ENCODE assay signal across 10 cellular contexts in genomic region chr10:75972494-75973276, GRCh38.
DNase-seq lines count a peak whose midpoint lies in the region; ATAC-seq and TF ChIP-seq lines count a peak whose summit lies in the region.
"Had no signal": no experiment of that assay in that cellular context is flagged by ENCODE, and none has a peak within 500 bp of the region (broad histone marks: within the 10 kb centered on the region; RNA-seq: fewer than 3 reads in every experiment).

No MANE protein-coding gene starts in this region.

- DNase-seq in M059J (ENCODE audit: low read depth) (peak; percentile 50), RPMI7951 (ENCODE audit: low read depth) (peak; percentile 69), Right ventricle myocardium superior (no peak), GM13977 (ENCODE audit: low spot score) (no peak)
- no peak for DNase-seq in activated T-helper 1 cell treated with anti-CD3 and anti-CD28 coated beads, Interleukin-12 subunit alpha, Interleukin-12 subunit beta, Interleukin-2, Interleukin-4 antibody, amounts not matched to agents 30 ng/mL and 10 ng/mL and 1 ng/mL, durations not matched to agents 14 hours and 24 hours and 36 hours (ENCODE audit: low spot score)
- DNase-seq: cortex of kidney; stimulated activated naive B cell treated with anti-CD40 and anti-IgM and Interleukin-4, amounts not matched to agents 10 μg/mL and 1 μg/mL and 100 μg/mL, for 72 hours had no signal

- in situ Hi-C loops in GM13977 (cut with MboI; ENCODE audit: low pct_unique_long_range_greater_than_20kb, low sequenced_read_pairs, unreplicated experiment), result no loop called here

- H3K4me3 ChIP-seq in stomach smooth muscle (ENCODE audit: low read length in 2 of 2), result no peak overlapping the region
- H3K4me3 ChIP-seq: skin epidermis had no signal

- no peak for TF ChIP-seq CTCF in GM13977 (IDR thresholded peaks at IDR 0.05; ENCODE audit: extremely low read depth, insufficient read depth, missing control alignments)

- H3K27ac ChIP-seq in stomach smooth muscle (ENCODE audit: low read length), result peak overlapping the region; percentile 6

- H3K36me3 ChIP-seq in stomach smooth muscle (ENCODE audit: control insufficient read depth in 2 of 2, insufficient read depth in 2 of 2, low read length in 2 of 2), result no peaks in the 10 kb centered on the region

- H3K27ac Mint-ChIP-seq in activated T-helper 1 cell treated with anti-CD3 and anti-CD28 coated beads, Interleukin-12 subunit alpha, Interleukin-12 subunit beta, Interleukin-2, Interleukin-4 antibody, amounts not matched to agents 30 ng/mL and 10 ng/mL and 1 ng/mL, durations not matched to agents 14 hours and 24 hours and 36 hours, result no peak overlapping the region
- H3K27ac Mint-ChIP-seq: stimulated activated naive B cell treated with anti-CD40 and anti-IgM and Interleukin-4, amounts not matched to agents 10 μg/mL and 1 μg/mL and 100 μg/mL, for 72 hours had no signal

- H3K4me3 Mint-ChIP-seq in activated T-helper 1 cell treated with anti-CD3 and anti-CD28 coated beads, Interleukin-12 subunit alpha, Interleukin-12 subunit beta, Interleukin-2, Interleukin-4 antibody, amounts not matched to agents 30 ng/mL and 10 ng/mL and 1 ng/mL, durations not matched to agents 14 hours and 24 hours and 36 hours, result no peak overlapping the region
- H3K4me3 Mint-ChIP-seq: stimulated activated naive B cell treated with anti-CD40 and anti-IgM and Interleukin-4, amounts not matched to agents 10 μg/mL and 1 μg/mL and 100 μg/mL, for 72 hours had no signal

- H3K4me1 Mint-ChIP-seq in activated T-helper 1 cell treated with anti-CD3 and anti-CD28 coated beads, Interleukin-12 subunit alpha, Interleukin-12 subunit beta, Interleukin-2, Interleukin-4 antibody, amounts not matched to agents 30 ng/mL and 10 ng/mL and 1 ng/mL, durations not matched to agents 14 hours and 24 hours and 36 hours (ENCODE audit: low read depth), result no peaks in the 10 kb centered on the region
- H3K4me1 Mint-ChIP-seq: stimulated activated naive B cell treated with anti-CD40 and anti-IgM and Interleukin-4, amounts not matched to agents 10 μg/mL and 1 μg/mL and 100 μg/mL, for 72 hours had no signal

- peaks cover 11% of the 10 kb centered on the region for H3K4me1 ChIP-seq in stomach smooth muscle (ENCODE audit: control insufficient read depth, insufficient read depth, low read length)

- H3K9me3 Mint-ChIP-seq in activated T-helper 1 cell treated with anti-CD3 and anti-CD28 coated beads, Interleukin-12 subunit alpha, Interleukin-12 subunit beta, Interleukin-2, Interleukin-4 antibody, amounts not matched to agents 30 ng/mL and 10 ng/mL and 1 ng/mL, durations not matched to agents 14 hours and 24 hours and 36 hours, result no peaks in the 10 kb centered on the region
- H3K9me3 Mint-ChIP-seq: stimulated activated naive B cell treated with anti-CD40 and anti-IgM and Interleukin-4, amounts not matched to agents 10 μg/mL and 1 μg/mL and 100 μg/mL, for 72 hours had no signal

- no peak overlapping the region for H3K9ac ChIP-seq in stomach smooth muscle (ENCODE audit: low read length in 2 of 2)

- H3K27me3 ChIP-seq in stomach smooth muscle (ENCODE audit: control insufficient read depth in 1 of 2, insufficient read depth in 2 of 2, low read length in 2 of 2), result no peaks in the 10 kb centered on the region

- no peaks in the 10 kb centered on the region for H3K36me3 Mint-ChIP-seq in activated T-helper 1 cell treated with anti-CD3 and anti-CD28 coated beads, Interleukin-12 subunit alpha, Interleukin-12 subunit beta, Interleukin-2, Interleukin-4 antibody, amounts not matched to agents 30 ng/mL and 10 ng/mL and 1 ng/mL, durations not matched to agents 14 hours and 24 hours and 36 hours (ENCODE audit: low read depth)
- H3K36me3 Mint-ChIP-seq: stimulated activated naive B cell treated with anti-CD40 and anti-IgM and Interleukin-4, amounts not matched to agents 10 μg/mL and 1 μg/mL and 100 μg/mL, for 72 hours had no signal

- intact Hi-C loops in Right ventricle myocardium superior (cut with DNase I), result no loop called here
- intact Hi-C loops in activated T-helper 1 cell treated with anti-CD3 and anti-CD28 coated beads, Interleukin-12 subunit alpha, Interleukin-12 subunit beta, Interleukin-2, Interleukin-4 antibody, amounts not matched to agents 30 ng/mL and 10 ng/mL and 1 ng/mL, durations not matched to agents 14 hours and 24 hours and 36 hours (cut with micrococcal nuclease), result no loop called here

- ATAC-seq in Right ventricle myocardium superior (ENCODE audit: poor library complexity) (peak; percentile 78), HG03196 (IDR thresholded peaks at IDR 0.05; ENCODE audit: unreplicated experiment) (no peak)
- ATAC-seq: stimulated activated naive B cell treated with anti-CD40 and anti-IgM and Interleukin-4, amounts not matched to agents 10 μg/mL and 1 μg/mL and 100 μg/mL, for 72 hours had no signal

- no peaks in the 10 kb centered on the region for H3K27me3 Mint-ChIP-seq in activated T-helper 1 cell treated with anti-CD3 and anti-CD28 coated beads, Interleukin-12 subunit alpha, Interleukin-12 subunit beta, Interleukin-2, Interleukin-4 antibody, amounts not matched to agents 30 ng/mL and 10 ng/mL and 1 ng/mL, durations not matched to agents 14 hours and 24 hours and 36 hours (ENCODE audit: insufficient read depth)

- H3K9me3 ChIP-seq in stomach smooth muscle (ENCODE audit: control insufficient read depth in 2 of 2, low read length in 2 of 2), result no peaks in the 10 kb centered on the region

Comparison
In these comparisons a context has a peak if more than half of its experiments do, and no peak if none do; other contexts are left out.
1. DNase-seq: peak in M059J (single experiment) and RPMI7951 (single experiment); none in Right ventricle myocardium superior (single experiment), GM13977 (single experiment) and activated T-helper 1 cell treated with anti-CD3 and anti-CD28 coated beads, Interleukin-12 subunit alpha, Interleukin-12 subunit beta, Interleukin-2, Interleukin-4 antibody, amounts not matched to agents 30 ng/mL and 10 ng/mL and 1 ng/mL, durations not matched to agents 14 hours and 24 hours and 36 hours (single experiment).